ENCODE assay signal across 1 cellular context in genomic region chr12:46458500-46459106, GRCh38.
TF ChIP-seq lines count a peak whose summit lies in the region.

No MANE protein-coding gene starts in this region.

TF ChIP-seq in IMR-90, 13 proteins besides CTCF, POLR2A, EP300 and RAD21:
- no peak for TF ChIP-seq MAFK (IDR thresholded peaks at IDR 0.05; ENCODE audit: low read depth, low read length)
- no peak for TF ChIP-seq CHD1 (IDR thresholded peaks at IDR 0.05; ENCODE audit: low read depth, low read length)
- no peak for TF ChIP-seq USF2 (IDR thresholded peaks at IDR 0.05; ENCODE audit: low read depth, low read length)
- no peak for TF ChIP-seq RCOR1 (IDR thresholded peaks at IDR 0.05; ENCODE audit: insufficient replicate concordance, low read length)
- TF ChIP-seq MXI1 (IDR thresholded peaks at IDR 0.05; ENCODE audit: borderline replicate concordance, low read depth, low read length): no peak
- TF ChIP-seq, protein P1, sequence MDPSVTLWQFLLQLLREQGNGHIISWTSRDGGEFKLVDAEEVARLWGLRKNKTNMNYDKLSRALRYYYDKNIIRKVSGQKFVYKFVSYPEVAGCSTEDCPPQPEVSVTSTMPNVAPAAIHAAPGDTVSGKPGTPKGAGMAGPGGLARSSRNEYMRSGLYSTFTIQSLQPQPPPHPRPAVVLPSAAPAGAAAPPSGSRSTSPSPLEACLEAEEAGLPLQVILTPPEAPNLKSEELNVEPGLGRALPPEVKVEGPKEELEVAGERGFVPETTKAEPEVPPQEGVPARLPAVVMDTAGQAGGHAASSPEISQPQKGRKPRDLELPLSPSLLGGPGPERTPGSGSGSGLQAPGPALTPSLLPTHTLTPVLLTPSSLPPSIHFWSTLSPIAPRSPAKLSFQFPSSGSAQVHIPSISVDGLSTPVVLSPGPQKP (IDR thresholded peaks at IDR 0.05; ENCODE audit: borderline replicate concordance, low read depth, low read length): no peak
- no peak for TF ChIP-seq CEBPB (IDR thresholded peaks at IDR 0.05; ENCODE audit: low read depth, low read length)
- TF ChIP-seq RFX5 (IDR thresholded peaks at IDR 0.05; ENCODE audit: low read depth, low read length): no peak
- no peak for TF ChIP-seq SMC3 (IDR thresholded peaks at IDR 0.05; ENCODE audit: low read depth, low read length)
- no peak for TF ChIP-seq NFE2L2 (IDR thresholded peaks at IDR 0.05; ENCODE audit: low read depth, low read length)
- TF ChIP-seq BHLHE40 (IDR thresholded peaks at IDR 0.05; ENCODE audit: low read depth, low read length): no peak
TF ChIP-seq in IMR-90: peak in this region for 0.
